Comparison of ENCODE assay signal across 14 cellular contexts in genomic region chr3:156519758-156520162, GRCh38. TPM values are rescaled to one million over a fixed set of nuclear protein-coding genes. Genes with fewer than 3 reads are reported as not detected.
DNase-seq lines count a peak whose midpoint lies in the region; ATAC-seq, FAIRE-seq and TF ChIP-seq lines count a peak whose summit lies in the region.
"Had no signal": no experiment of that assay in that cellular context is flagged by ENCODE, and none has a peak within 500 bp of the region (broad histone marks: within the 10 kb centered on the region; RNA-seq: fewer than 3 reads in every experiment).

No MANE protein-coding gene starts in this region.

- DNase-seq in COLO668 (lab: John Stamatoyannopoulos, UW; ENCODE audit: unreplicated experiment) (peak; percentile 29), left lung (no peak), ovary (no peak), upper lobe of left lung (no peak), GM12892 (ENCODE audit: insufficient read length) (no peak)
- DNase-seq: IMR-90, NCI-H2081 treated with DMSO at 0.1 percent for 48 hours, RPMI8226 had no signal

- no peak for TF ChIP-seq EP300 in ovary (IDR thresholded peaks at IDR 0.05)
- TF ChIP-seq EP300 in upper lobe of left lung (IDR thresholded peaks at IDR 0.05), result no peak

- H3K4me1 ChIP-seq in left lung, result no peaks in the 10 kb centered on the region
- peaks cover 6% of the 10 kb centered on the region for H3K4me1 ChIP-seq in ovary (ENCODE audit: insufficient read depth)
- H3K4me1 ChIP-seq in upper lobe of left lung, result no peaks in the 10 kb centered on the region

- no peak overlapping the region for H3K27ac ChIP-seq in left lung
- H3K27ac ChIP-seq in ovary, result no peak overlapping the region
- H3K27ac ChIP-seq in upper lobe of left lung, result no peak overlapping the region
- H3K27ac ChIP-seq: BLaER1 had no signal

- H3K27me3 ChIP-seq in left lung (no peaks in the 10 kb centered on the region), ovary (no peaks in the 10 kb centered on the region), upper lobe of left lung (no peaks in the 10 kb centered on the region)
- H3K27me3 ChIP-seq: BLaER1 had no signal

- H3K4me3 ChIP-seq in left lung (no peak overlapping the region), ovary (no peak overlapping the region), upper lobe of left lung (no peak overlapping the region)
- H3K4me3 ChIP-seq: BLaER1 had no signal

- H3K9me3 ChIP-seq in left lung, result no peaks in the 10 kb centered on the region
- H3K9me3 ChIP-seq in ovary, result no peaks in the 10 kb centered on the region
- H3K9me3 ChIP-seq in upper lobe of left lung, result no peaks in the 10 kb centered on the region
- H3K9me3 ChIP-seq: BLaER1 had no signal

- H3K36me3 ChIP-seq in left lung (no peaks in the 10 kb centered on the region), ovary (no peaks in the 10 kb centered on the region), upper lobe of left lung (no peaks in the 10 kb centered on the region)
- H3K36me3 ChIP-seq: BLaER1 had no signal

- no peak for FAIRE-seq in GM12892 (lab: Jason Lieb, UNC)
- FAIRE-seq: endometrium, GM12891 had no signal

- TF ChIP-seq CTCF in left lung (IDR thresholded peaks at IDR 0.05) (no peak), ovary (IDR thresholded peaks at IDR 0.05) (no peak), upper lobe of left lung (IDR thresholded peaks at IDR 0.05) (no peak)

- WGBS in ovary, 3 donors, result 95 to 100% (median 97%) methylated on average over 1 of the region's 1 CpG
- 91 to 96% methylated on average over 1 of the region's 1 CpG for WGBS in upper lobe of left lung, 2 donors

- peak; percentile 90 for ATAC-seq in GM18907 (IDR thresholded peaks at IDR 0.05; ENCODE audit: unreplicated experiment)
- peak; percentile 61 for ATAC-seq in HG02623 (IDR thresholded peaks at IDR 0.05; ENCODE audit: unreplicated experiment)
- ATAC-seq in HG03442 (IDR thresholded peaks at IDR 0.05; ENCODE audit: unreplicated experiment), result peak; percentile 73
- ATAC-seq in left lung, result no peak
- ATAC-seq in upper lobe of left lung (ENCODE audit: low FRiP score in 2 of 2), result no peak

- intact Hi-C loops in left lung (cut with DNase I) (no loop called here), ovary (cut with DNase I) (loop anchor here in 3 of 4 donors (5.0 to 10.0 kb wide), 3 partner anchors 365 to 475 kb away; no protein-coding TSS in a partner anchor)

- TF ChIP-seq POLR2A in ovary (IDR thresholded peaks at IDR 0.05), result no peak
- no peak for TF ChIP-seq POLR2A in upper lobe of left lung (IDR thresholded peaks at IDR 0.05)
- TF ChIP-seq POLR2A in GM12892 (IDR thresholded peaks at IDR 0.05; ENCODE audit: low read depth, low read length), result no peak

RNA-seq across cellular contexts. Expression of gene SSR3, which starts 35.2 kb away (rescaled TPM):
- total RNA-seq in left lung (100 to 1,000 TPM; 268 to 336 TPM), ovary (100 to 1,000 TPM in 5 of 7 donors, 10 to 100 TPM in 2; 53.4 to 303 (median 160) TPM), upper lobe of left lung (100 to 1,000 TPM in 4 of 6 donors, 10 to 100 TPM in 2; 25.1 to 178 (median 132) TPM)
- 100 to 1,000 TPM in 1 of 2 donors, 10 to 100 TPM in 1; 90.2 to 178 TPM for polyA plus RNA-seq in ovary
- 200 TPM for polyA plus RNA-seq in GM12892 (2012; ENCODE audit: missing spikeins)

Comparison
In these comparisons a context has a peak if more than half of its experiments do, and no peak if none do; other contexts are left out.
1. ATAC-seq: peak in GM18907 (single experiment), HG02623 (single experiment) and HG03442 (single experiment); none in left lung (single experiment) and upper lobe of left lung (0 of 2).
2. intact Hi-C loops: an anchor here in ovary (5.0 to 10.0 kb wide); none called in left lung.